In genomic region chrX:2500091-2500680, GRCh38 we compare ENCODE assay signal across 8 cellular contexts. TPM values are rescaled to one million over a fixed set of nuclear protein-coding genes. Genes with fewer than 3 reads are reported as not detected.
DNase-seq lines count a peak whose midpoint lies in the region; ATAC-seq and TF ChIP-seq lines count a peak whose summit lies in the region.

No MANE protein-coding gene starts in this region.

- H3K36me3 Mint-ChIP-seq in neural progenitor cell = peaks cover 13% of the 10 kb centered on the region

- H3K4me3 ChIP-seq in fibroblast of the aortic adventitia (ENCODE audit: low read depth, low read length) (peak overlapping the region; percentile 79), neural progenitor cell (peak overlapping the region; percentile 96)

- peak overlapping the region; percentile 95 for H3K4me2 ChIP-seq in neural progenitor cell

- H3K27me3 Mint-ChIP-seq in neural progenitor cell (ENCODE audit: insufficient read depth, low read depth) = peaks cover 13% of the 10 kb centered on the region

- peak; percentile 42 for ATAC-seq in GM19328 (IDR thresholded peaks at IDR 0.05; ENCODE audit: unreplicated experiment)
- peak; percentile 48 for ATAC-seq in HG03460 (IDR thresholded peaks at IDR 0.05; ENCODE audit: unreplicated experiment)

- H4K20me1 ChIP-seq in neural progenitor cell (ENCODE audit: low read depth) = peaks cover 14% of the 10 kb centered on the region

- peak overlapping the region; percentile 91 for H3K4me3 Mint-ChIP-seq in neural progenitor cell

- no peaks in the 10 kb centered on the region for H3K27me3 ChIP-seq in neural progenitor cell

- peaks cover 30% of the 10 kb centered on the region for H3K4me1 Mint-ChIP-seq in neural progenitor cell

- no peaks in the 10 kb centered on the region for H3K9me3 ChIP-seq in neural progenitor cell (ENCODE audit: low read depth)

- peak overlapping the region; percentile 52 for H3K9ac ChIP-seq in neural progenitor cell

- no peaks in the 10 kb centered on the region for H3K9me3 Mint-ChIP-seq in neural progenitor cell

- H3K79me2 ChIP-seq in neural progenitor cell (ENCODE audit: low read depth) = peaks cover 51% of the 10 kb centered on the region

- peak overlapping the region; percentile 31 for H3K27ac ChIP-seq in neural progenitor cell

- H3K27ac Mint-ChIP-seq in neural progenitor cell = no peak overlapping the region

- peak; percentile 27 for DNase-seq in ACHN
- DNase-seq in activated CD8-positive, alpha-beta memory T cell treated with anti-CD3 and anti-CD28 coated beads, Interleukin-2, amount 50 U/mL, for 48 hours = peak; percentile 67
- DNase-seq in fibroblast of the aortic adventitia (ENCODE audit: low read depth) = peak; percentile 48
- peak; percentile 71 for DNase-seq in neural progenitor cell (ENCODE audit: low spot score)
- no peak for DNase-seq in GDM1 (lab: John Stamatoyannopoulos, UW)
- DNase-seq in HUDEP-2 (lab: John Stamatoyannopoulos, UW; ENCODE audit: unreplicated experiment in 76 of 76) = no peak

- H3K4me1 ChIP-seq in neural progenitor cell = peaks cover 28% of the 10 kb centered on the region

- TF ChIP-seq CTCF in fibroblast of the aortic adventitia (IDR thresholded peaks at IDR 0.05; ENCODE audit: insufficient read depth, low read length) = no peak
- TF ChIP-seq CTCF in neural progenitor cell (IDR thresholded peaks at IDR 0.05) = peak; percentile 35

- H2AFZ ChIP-seq in neural progenitor cell (replicated peaks) = peak overlapping the region; percentile 72

- H3K36me3 ChIP-seq in neural progenitor cell = no peaks in the 10 kb centered on the region

- peaks cover 38% of the 10 kb centered on the region for H3F3A ChIP-seq in neural progenitor cell (ENCODE audit: low read depth)

- in situ Hi-C loops in ACHN (cut with HindIII; ENCODE audit: low pct_ligation_motif_present, low pct_unique_long_range_greater_than_20kb, low sequenced_read_pairs) = no loop called here

RNA-seq across cellular contexts. Expression of gene DHRSX, which starts 0.6 kb away (rescaled TPM):
- total RNA-seq in fibroblast of the aortic adventitia (ENCODE audit: low replicate concordance) (17.5 and 38.8 TPM in 2 replicates), neural progenitor cell (ENCODE audit: low replicate concordance) (25.6 and 31.8 TPM in 2 replicates)

RNA-seq across cellular contexts. Expression of gene ZBED1, which starts 0.6 kb away (rescaled TPM):
- total RNA-seq in fibroblast of the aortic adventitia (ENCODE audit: low replicate concordance) (19.0 and 25.3 TPM in 2 replicates), neural progenitor cell (ENCODE audit: low replicate concordance) (36.9 and 37.0 TPM in 2 replicates)

Comparison
In these comparisons a context has a peak if more than half of its experiments do, and no peak if none do; other contexts are left out.
1. DNase-seq: peak in ACHN (single experiment), activated CD8-positive, alpha-beta memory T cell treated with anti-CD3 and anti-CD28 coated beads, Interleukin-2, amount 50 U/mL, for 48 hours (single experiment), fibroblast of the aortic adventitia (single experiment) and neural progenitor cell (single experiment); none in GDM1 (single experiment) and HUDEP-2 (0 of 76).